ENCODE assay signal across 9 cellular contexts in genomic region chr16:1769402-1770300, GRCh38. TPM values are rescaled to one million over a fixed set of nuclear protein-coding genes. Genes with fewer than 3 reads are reported as not detected.
DNase-seq lines count a peak whose midpoint lies in the region; ATAC-seq and TF ChIP-seq lines count a peak whose summit lies in the region.
"Had no signal": no experiment of that assay in that cellular context is flagged by ENCODE, and none has a peak within 500 bp of the region (broad histone marks: within the 10 kb centered on the region; RNA-seq: fewer than 3 reads in every experiment).

No MANE protein-coding gene starts in this region.

- H3K27me3 Mint-ChIP-seq in activated naive CD8-positive, alpha-beta T cell treated with anti-CD3 and anti-CD28 coated beads, Interleukin-2, amount 10 ng/mL, durations not matched to agents 7 days and 5 days, result no peaks in the 10 kb centered on the region
- no peaks in the 10 kb centered on the region for H3K27me3 Mint-ChIP-seq in mesothelial cell of epicardium (ENCODE audit: low read depth)

- H3K4me3 Mint-ChIP-seq in activated naive CD8-positive, alpha-beta T cell treated with anti-CD3 and anti-CD28 coated beads, Interleukin-2, amount 10 ng/mL, durations not matched to agents 7 days and 5 days, result peak overlapping the region; percentile 61
- peak overlapping the region; percentile 94 for H3K4me3 Mint-ChIP-seq in mesothelial cell of epicardium

- intact Hi-C loops in left ventricle myocardium inferior (cut with micrococcal nuclease) (no loop called here), left cardiac atrium (cut with DNase I) (no loop called here), upper lobe of right lung (cut with DNase I) (no loop called here), thyroid gland (cut with DNase I) (no loop called here)

- peaks cover 4% of the 10 kb centered on the region for H3K4me1 Mint-ChIP-seq in activated naive CD8-positive, alpha-beta T cell treated with anti-CD3 and anti-CD28 coated beads, Interleukin-2, amount 10 ng/mL, durations not matched to agents 7 days and 5 days
- peaks cover 18% of the 10 kb centered on the region for H3K4me1 Mint-ChIP-seq in mesothelial cell of epicardium

- H3K9me3 ChIP-seq in left ventricle myocardium inferior (replicated peaks) (no peaks in the 10 kb centered on the region), upper lobe of right lung (no peaks in the 10 kb centered on the region), thyroid gland (no peaks in the 10 kb centered on the region)

- H3K27me3 ChIP-seq in left ventricle myocardium inferior (ENCODE audit: low read depth), result no peaks in the 10 kb centered on the region
- H3K27me3 ChIP-seq in upper lobe of right lung, result no peaks in the 10 kb centered on the region
- no peaks in the 10 kb centered on the region for H3K27me3 ChIP-seq in thyroid gland
- H3K27me3 ChIP-seq: foreskin keratinocyte had no signal

- H3K36me3 ChIP-seq in left ventricle myocardium inferior, result peaks cover 50% of the 10 kb centered on the region
- H3K36me3 ChIP-seq in upper lobe of right lung, result peaks cover 32% of the 10 kb centered on the region
- peaks cover 29 to 31% of the 10 kb centered on the region in 2 donors for H3K36me3 ChIP-seq in thyroid gland

- H3K4me1 ChIP-seq in left ventricle myocardium inferior, result peaks cover 54% of the 10 kb centered on the region
- peaks cover 25% of the 10 kb centered on the region for H3K4me1 ChIP-seq in upper lobe of right lung
- peaks cover 23 to 24% of the 10 kb centered on the region in 2 donors for H3K4me1 ChIP-seq in thyroid gland
- H3K4me1 ChIP-seq: foreskin keratinocyte had no signal

- TF ChIP-seq CTCF in left ventricle myocardium inferior (IDR thresholded peaks at IDR 0.05; ENCODE audit: borderline replicate concordance) (no peak), mesothelial cell of epicardium (IDR thresholded peaks at IDR 0.05; ENCODE audit: unreplicated experiment) (no peak), upper lobe of right lung (IDR thresholded peaks at IDR 0.05) (no peak), thyroid gland (IDR thresholded peaks at IDR 0.05) (no peak)

- H3K27ac ChIP-seq in left ventricle myocardium inferior (replicated peaks) (peak overlapping the region; percentile 95), upper lobe of right lung (peak overlapping the region; percentile 93), thyroid gland (peak overlapping the region in 1 of 3 donors; percentile 64)
- H3K27ac ChIP-seq: foreskin keratinocyte had no signal

- DNase-seq in left ventricle myocardium inferior (no peak), left cardiac atrium (no peak), mesothelial cell of epicardium (ENCODE audit: low spot score in 2 of 2, unreplicated experiment in 2 of 2) (no peak), upper lobe of right lung (no peak), thyroid gland (no peak), DMS53 (lab: John Stamatoyannopoulos, UW) (no peak)
- DNase-seq in activated naive CD8-positive, alpha-beta T cell treated with anti-CD3 and anti-CD28 coated beads, Interleukin-2, amount 10 ng/mL, durations not matched to agents 7 days and 5 days, result no peak

- H3K9me3 Mint-ChIP-seq in activated naive CD8-positive, alpha-beta T cell treated with anti-CD3 and anti-CD28 coated beads, Interleukin-2, amount 10 ng/mL, durations not matched to agents 7 days and 5 days, result no peaks in the 10 kb centered on the region
- no peaks in the 10 kb centered on the region for H3K9me3 Mint-ChIP-seq in mesothelial cell of epicardium

- H3K4me3 ChIP-seq in left ventricle myocardium inferior (peak overlapping the region; percentile 92), upper lobe of right lung (peak overlapping the region; percentile 90), thyroid gland (replicated peaks in 1 of 3) (no peak overlapping the region)

- peak overlapping the region; percentile 12 for H3K27ac Mint-ChIP-seq in activated naive CD8-positive, alpha-beta T cell treated with anti-CD3 and anti-CD28 coated beads, Interleukin-2, amount 10 ng/mL, durations not matched to agents 7 days and 5 days
- peak overlapping the region; percentile 71 for H3K27ac Mint-ChIP-seq in mesothelial cell of epicardium

- ATAC-seq in left cardiac atrium, result no peak
- no peak for ATAC-seq in activated naive CD8-positive, alpha-beta T cell treated with anti-CD3 and anti-CD28 coated beads, Interleukin-2, amount 10 ng/mL, durations not matched to agents 7 days and 5 days (ENCODE audit: low read depth)
- ATAC-seq in upper lobe of right lung, result no peak
- ATAC-seq in HG03469 (IDR thresholded peaks at IDR 0.05; ENCODE audit: unreplicated experiment), result no peak

- H3K36me3 Mint-ChIP-seq in activated naive CD8-positive, alpha-beta T cell treated with anti-CD3 and anti-CD28 coated beads, Interleukin-2, amount 10 ng/mL, durations not matched to agents 7 days and 5 days, result peaks cover 6% of the 10 kb centered on the region
- peaks cover 7% of the 10 kb centered on the region for H3K36me3 Mint-ChIP-seq in mesothelial cell of epicardium

- TF ChIP-seq POLR2A in thyroid gland (IDR thresholded peaks at IDR 0.05), result no peak

- WGBS in thyroid gland, 2 donors, result 82 to 87% methylated on average over 11 to 17 of the region's 27 CpGs

- POLR2A ChIA-PET in activated naive CD8-positive, alpha-beta T cell treated with anti-CD3 and anti-CD28 coated beads, Interleukin-2, amount 10 ng/mL, durations not matched to agents 7 days and 5 days (lab: Charles Lee), result interaction anchor here (0.5 to 6.3 kb wide), 6 partner anchors 9 to 349 kb away, joined by 3 to 88 read pairs (median 4); partner anchors contain the start of genes JPT2, MAPK8IP3, NUBP2 and SPSB3

RNA-seq across cellular contexts. Expression of gene NME3, which starts 1.7 kb away (rescaled TPM):
- total RNA-seq in left ventricle myocardium inferior, result 37.0 TPM
- 10 to 100 TPM; 35.7 to 43.4 TPM for total RNA-seq in left cardiac atrium
- total RNA-seq in activated naive CD8-positive, alpha-beta T cell treated with anti-CD3 and anti-CD28 coated beads, Interleukin-2, amount 10 ng/mL, durations not matched to agents 7 days and 5 days, result 10 to 100 TPM; 58.1 to 60.9 TPM
- total RNA-seq in mesothelial cell of epicardium, result 56.6 to 58.4 TPM (median 57.7 TPM) in 3 replicates
- 67.2 TPM for total RNA-seq in upper lobe of right lung
- 100 to 1,000 TPM in 2 of 4 donors, 10 to 100 TPM in 2; 43.7 to 173 (median 103) TPM for total RNA-seq in thyroid gland

RNA-seq across cellular contexts. Expression of gene EME2, which starts 3.0 kb away (rescaled TPM):
- total RNA-seq in left ventricle myocardium inferior (7.4 TPM), left cardiac atrium (10 to 100 TPM in 1 of 2 donors, 1 to 10 TPM in 1; 6.9 to 11.9 TPM), mesothelial cell of epicardium (32.3 to 41.5 TPM (median 35.2 TPM) in 3 replicates), upper lobe of right lung (19.2 TPM), thyroid gland (10 to 100 TPM; 12.8 to 31.8 (median 22.0) TPM)
- 10 to 100 TPM; 28.7 to 36.3 TPM for total RNA-seq in activated naive CD8-positive, alpha-beta T cell treated with anti-CD3 and anti-CD28 coated beads, Interleukin-2, amount 10 ng/mL, durations not matched to agents 7 days and 5 days

RNA-seq across cellular contexts. Expression of gene MRPS34, which starts 3.3 kb away (rescaled TPM):
- total RNA-seq in left ventricle myocardium inferior (78.0 TPM), left cardiac atrium (10 to 100 TPM; 57.0 to 69.2 TPM), mesothelial cell of epicardium (62.2 to 65.3 TPM (median 63.9 TPM) in 3 replicates), upper lobe of right lung (62.7 TPM), thyroid gland (100 to 1,000 TPM in 1 of 4 donors, 10 to 100 TPM in 3; 67.3 to 146 (median 98.1) TPM)
- total RNA-seq in activated naive CD8-positive, alpha-beta T cell treated with anti-CD3 and anti-CD28 coated beads, Interleukin-2, amount 10 ng/mL, durations not matched to agents 7 days and 5 days, result 100 to 1,000 TPM in 1 of 2 experiments, 10 to 100 TPM in 1; 91.6 to 103 TPM

RNA-seq across cellular contexts. Expression of gene SPSB3, which starts 12.7 kb away (rescaled TPM):
- 36.8 TPM for total RNA-seq in left ventricle myocardium inferior
- 10 to 100 TPM; 25.9 to 27.7 TPM for total RNA-seq in left cardiac atrium
- total RNA-seq in activated naive CD8-positive, alpha-beta T cell treated with anti-CD3 and anti-CD28 coated beads, Interleukin-2, amount 10 ng/mL, durations not matched to agents 7 days and 5 days, result 10 to 100 TPM; 67.8 to 74.1 TPM
- total RNA-seq in mesothelial cell of epicardium, result 49.6 to 51.4 TPM (median 50.0 TPM) in 3 replicates
- total RNA-seq in upper lobe of right lung, result 43.0 TPM
- 10 to 100 TPM; 52.2 to 87.3 (median 68.5) TPM for total RNA-seq in thyroid gland

RNA-seq across cellular contexts. Expression of gene NUBP2, which starts 13.1 kb away (rescaled TPM):
- 36.2 TPM for total RNA-seq in left ventricle myocardium inferior
- total RNA-seq in left cardiac atrium, result 10 to 100 TPM; 32.5 to 33.6 TPM
- 10 to 100 TPM; 55.6 to 55.9 TPM for total RNA-seq in activated naive CD8-positive, alpha-beta T cell treated with anti-CD3 and anti-CD28 coated beads, Interleukin-2, amount 10 ng/mL, durations not matched to agents 7 days and 5 days
- 62.9 to 65.3 TPM (median 63.6 TPM) in 3 replicates for total RNA-seq in mesothelial cell of epicardium
- total RNA-seq in upper lobe of right lung, result 38.9 TPM
- total RNA-seq in thyroid gland, result 100 to 1,000 TPM in 3 of 4 donors, 10 to 100 TPM in 1; 47.3 to 122 (median 106) TPM

Comparison
In these comparisons a context has a peak if more than half of its experiments do, and no peak if none do; other contexts are left out.
1. H3K4me3 ChIP-seq: peak in left ventricle myocardium inferior (single experiment) and upper lobe of right lung (single experiment); none in thyroid gland (0 of 3).